33 cellular contexts compared by ENCODE assay signal in genomic region chr4:133812954-133813353, GRCh38.
"Had no signal": no experiment of that assay in that cellular context is flagged by ENCODE, and none has a peak within 500 bp of the region (broad histone marks: within the 10 kb centered on the region; RNA-seq: fewer than 3 reads in every experiment).

No MANE protein-coding gene starts in this region.

- DNase-seq: activated B cell treated with CpG ODN at 0.5 μM for 24 hours; activated CD4-positive, alpha-beta memory T cell treated with anti-CD3 and anti-CD28 coated beads for 36 hours; activated CD4-positive, alpha-beta T cell treated with anti-CD3 and anti-CD28 coated beads for 4 hours; activated CD4-positive, alpha-beta T cell treated with anti-CD3 and anti-CD28 coated beads, Interleukin-2, amount 10 ng/mL, durations not matched to agents 24 days and 14 days; activated CD4-positive, alpha-beta T cell treated with anti-CD3 and anti-CD28 coated beads, Interleukin-2, amount 50 U/mL, for 1 hour; activated CD4-positive, alpha-beta T cell treated with anti-CD3 and anti-CD28 coated beads, Interleukin-2, amount 50 U/mL, for 4 hours; activated CD4-positive, CD25-positive, alpha-beta regulatory T cell treated with anti-CD3 and anti-CD28 coated beads, Interleukin-2, amount 50 U/mL, for 72 hours; activated CD8-positive, alpha-beta memory T cell treated with anti-CD3 and anti-CD28 coated beads, Interleukin-2, amount 50 U/mL, for 4 hours; activated CD8-positive, alpha-beta T cell treated with anti-CD3 and anti-CD28 coated beads for 36 hours; activated effector memory CD4-positive, alpha-beta T cell treated with anti-CD3 and anti-CD28 coated beads, Interleukin-2, amount 50 U/mL, for 16 hours; activated gamma-delta T cell treated with Interleukin-2 at 50 U/mL for 16 hours; activated naive CD4-positive, alpha-beta T cell; activated naive CD4-positive, alpha-beta T cell treated with anti-CD3 and anti-CD28 coated beads for 36 hours; activated naive CD4-positive, alpha-beta T cell treated with anti-CD3 and anti-CD28 coated beads, Interleukin-2, amount 50 U/mL, for 16 hours; activated naive CD8-positive, alpha-beta T cell treated with anti-CD3 and anti-CD28 coated beads for 36 hours; activated T-cell treated with anti-CD3 and anti-CD28 coated beads for 4 hours; activated T-cell treated with anti-CD3 and anti-CD28 coated beads, Interleukin-2, amount 50 U/mL, for 1 hour; activated T-cell treated with anti-CD3 and anti-CD28 coated beads, Interleukin-2, amount 50 U/mL, for 4 hours; activated T-cell treated with anti-CD3 and anti-CD28 coated beads, Interleukin-2, amount 50 U/mL, for 72 hours; adrenal gland; amniotic stem cell; aorta; body of pancreas; brain microvascular endothelial cell; central memory CD4-positive, alpha-beta T cell; T-helper 2 cell; T-helper 9 cell had no signal

- H3K4me3 ChIP-seq: adrenal gland, body of pancreas, breast epithelium had no signal

- H3K27me3 ChIP-seq: adrenal gland, body of pancreas, brain microvascular endothelial cell, breast epithelium had no signal

- ATAC-seq: activated CD8-positive, alpha-beta T cell treated with anti-CD3 and anti-CD28 coated beads for 36 hours; activated naive CD4-positive, alpha-beta T cell treated with anti-CD3 and anti-CD28 coated beads, Interleukin-2, amount 50 U/mL, for 72 hours; activated T-cell treated with anti-CD3 and anti-CD28 coated beads, Interleukin-2, amount 50 U/mL, for 4 hours; activated T-cell treated with anti-CD3 and anti-CD28 coated beads, Interleukin-2, amount 50 U/mL, for 72 hours; activated T-helper 17 cell treated with anti-CD3 and anti-CD28 coated beads, Interleukin-2, amount 50 U/mL, for 72 hours; body of pancreas had no signal

- H3K9me3 ChIP-seq: adrenal gland, body of pancreas had no signal

- H3K4me1 ChIP-seq: adrenal gland, body of pancreas, breast epithelium had no signal

- FAIRE-seq: astrocyte, TTC549 had no signal

- H3K36me3 ChIP-seq: adrenal gland, brain microvascular endothelial cell, breast epithelium had no signal

- H3K27ac ChIP-seq: adrenal gland, body of pancreas, brain microvascular endothelial cell, breast epithelium, VCaP had no signal
